ENCODE assay signal across 22 cellular contexts in genomic region chr5:74356009-74356695, GRCh38.
DNase-seq lines count a peak whose midpoint lies in the region; ATAC-seq and TF ChIP-seq lines count a peak whose summit lies in the region.
"Had no signal": no experiment of that assay in that cellular context is flagged by ENCODE, and none has a peak within 500 bp of the region (broad histone marks: within the 10 kb centered on the region; RNA-seq: fewer than 3 reads in every experiment).

No MANE protein-coding gene starts in this region.

- no CpG with 5 or more reads among the region's 7 CpGs for WGBS in trophoblast cell (ENCODE audit: extremely low coverage, insufficient coverage, insufficient read length)

- no peak overlapping the region for H4K91ac ChIP-seq in trophoblast cell (ENCODE audit: low read depth, low read length)

- no peak overlapping the region for H2BK5ac ChIP-seq in trophoblast cell (ENCODE audit: low read depth, low read length, poor library complexity)

- H3K27ac ChIP-seq in trophoblast cell (ENCODE audit: low read depth, low read length): no peak overlapping the region
- no peak overlapping the region for H3K27ac ChIP-seq in PC-9

- H2BK120ac ChIP-seq in trophoblast cell (ENCODE audit: insufficient read depth, low read length, poor library complexity): no peak overlapping the region

- no peak overlapping the region for H4K12ac ChIP-seq in trophoblast cell (ENCODE audit: low read depth, low read length)

- CTCF ChIA-PET in PC-9 (lab: Charles Lee): no interaction called here

- no TSS peak for BruUV-seq in PC-9 (replicated peaks; lab: Mats Ljungman, UMichigan)

- H2AFZ ChIP-seq in trophoblast cell (ENCODE audit: insufficient read depth, low read length, poor library complexity) (no peak overlapping the region), PC-9 (no peak overlapping the region)

- peak; percentile 71 for ATAC-seq in left ventricle myocardium superior
- ATAC-seq in omental fat pad (ENCODE audit: low FRiP score): no peak
- ATAC-seq: CD8-positive, alpha-beta T cell; GM12878; HCT116 had no signal

- H3K9me3 ChIP-seq in trophoblast cell (ENCODE audit: insufficient read depth, low read depth, low read length): no peaks in the 10 kb centered on the region
- H3K9me3 ChIP-seq in PC-9 (ENCODE audit: insufficient read depth, low read depth): no peaks in the 10 kb centered on the region
- H3K9me3 ChIP-seq: SK-N-SH had no signal

- H3K4me1 ChIP-seq in trophoblast cell (ENCODE audit: control insufficient read depth in 1 of 2, insufficient read depth in 2 of 2, low read length in 2 of 2): peaks cover 7% of the 10 kb centered on the region in 2 experiments
- H3K4me1 ChIP-seq in PC-9 (replicated peaks; ENCODE audit: insufficient read depth): 0 out of 2 replicates have a peak, but pooled peaks cover 3% of the 10 kb centered on the region

- H3K79me2 ChIP-seq in trophoblast cell (ENCODE audit: control insufficient read depth, insufficient read depth, low read length, poor library complexity) (no peaks in the 10 kb centered on the region), PC-9 (ENCODE audit: low read depth) (no peaks in the 10 kb centered on the region)

- H2AK5ac ChIP-seq in trophoblast cell (ENCODE audit: low read length): no peak overlapping the region

- intact Hi-C loops in left ventricle myocardium superior (cut with micrococcal nuclease) (no loop called here), cardiac septum (cut with DNase I) (no loop called here), PC-9 (cut with micrococcal nuclease; ENCODE audit: unreplicated experiment) (no loop called here)

- H4K8ac ChIP-seq in trophoblast cell (ENCODE audit: low read depth, low read length): no peak overlapping the region

- no peak overlapping the region for H3K4ac ChIP-seq in trophoblast cell (ENCODE audit: low read depth, low read length)

- no peak overlapping the region for H3K9ac ChIP-seq in trophoblast cell (ENCODE audit: low read length)
- H3K9ac ChIP-seq: SK-N-SH had no signal

- H3K4me3 ChIP-seq in epithelial cell of esophagus (ENCODE audit: low read length) (no peak overlapping the region), trophoblast cell (ENCODE audit: low read depth, low read length) (no peak overlapping the region), PC-9 (no peak overlapping the region)
- H3K4me3 ChIP-seq: GM12878 had no signal

- H3K79me1 ChIP-seq in trophoblast cell (ENCODE audit: low read length): no peaks in the 10 kb centered on the region

- H3F3A ChIP-seq in PC-9 (ENCODE audit: insufficient read depth, low read depth): no peaks in the 10 kb centered on the region

- H3K4me2 ChIP-seq in trophoblast cell (ENCODE audit: low read length) (no peak overlapping the region), PC-9 (no peak overlapping the region)
- H3K4me2 ChIP-seq: SK-N-SH had no signal

- no peaks in the 10 kb centered on the region for H3K36me3 ChIP-seq in trophoblast cell (ENCODE audit: control insufficient read depth in 1 of 2, insufficient read depth in 2 of 2, low read length in 2 of 2)
- H3K36me3 ChIP-seq in PC-9 (ENCODE audit: low read depth): no peaks in the 10 kb centered on the region

- H3K14ac ChIP-seq in trophoblast cell (ENCODE audit: low read length): no peak overlapping the region

- no peak for DNase-seq in left ventricle myocardium superior
- DNase-seq in cardiac septum (ENCODE audit: low spot score): no peak
- DNase-seq in epithelial cell of esophagus (ENCODE audit: low read depth): peak; percentile 44
- no peak for DNase-seq in trophoblast cell
- DNase-seq in omental fat pad (ENCODE audit: low spot score): no peak
- no peak for DNase-seq in PC-9
- DNase-seq in T-helper 1 cell: no peak
- DNase-seq: AML-193; C1 segment of cervical spinal cord; CD8-positive, alpha-beta T cell; DND-41; GOT3; IMR-90; NCI-H1694; NCI-H2081; NCI-H446; NCI-H526; OCI-M1; SHP77 treated with DMSO at 0.1 percent for 48 hours; SK-N-SH had no signal

- H2BK12ac ChIP-seq in trophoblast cell (ENCODE audit: low read length): peak overlapping the region; percentile 11

- no peaks in the 10 kb centered on the region for H4K20me1 ChIP-seq in PC-9 (ENCODE audit: insufficient read depth)

- POLR2A ChIA-PET in PC-9 (lab: Charles Lee; ENCODE audit: unreplicated experiment): no interaction called here

- no peaks in the 10 kb centered on the region for H3K9me2 ChIP-seq in PC-9 (ENCODE audit: insufficient read depth)
- H3K9me2 ChIP-seq: SK-N-SH had no signal

- no peak overlapping the region for H3K18ac ChIP-seq in trophoblast cell (ENCODE audit: low read length)

- TF ChIP-seq CTCF in epithelial cell of esophagus (IDR thresholded peaks at IDR 0.05; ENCODE audit: insufficient read depth, low read depth, low read length, missing control alignments) (no peak), omental fat pad (IDR thresholded peaks at IDR 0.05) (no peak), PC-9 (conservative IDR thresholded peaks at IDR 0.05) (no peak)

- H3K27me3 ChIP-seq in trophoblast cell (ENCODE audit: insufficient read depth, low read length) (no peaks in the 10 kb centered on the region), PC-9 (ENCODE audit: insufficient read depth, low read depth) (no peaks in the 10 kb centered on the region)

- no peak overlapping the region for H3K23ac ChIP-seq in trophoblast cell (ENCODE audit: low read length)
